1 cellular context compared by ENCODE assay signal in genomic region chr6:44127186-44128019, GRCh38.
TF ChIP-seq lines count a peak whose summit lies in the region.

Gene MRPL14, minus strand, starts transcription at chr6:44127452. Its CDS starts 10,841 bp downstream, at chr6:44116611.
Gene TMEM63B, plus strand, starts transcription at chr6:44127554. Its CDS starts 7,031 bp downstream, at chr6:44134585.

TF ChIP-seq in IMR-90, 13 proteins besides CTCF, POLR2A, EP300 and RAD21:
- no peak for TF ChIP-seq BHLHE40 (IDR thresholded peaks at IDR 0.05; ENCODE audit: low read depth, low read length)
- no peak for TF ChIP-seq FOS (IDR thresholded peaks at IDR 0.05; ENCODE audit: low read depth, low read length)
- TF ChIP-seq SMC3 (IDR thresholded peaks at IDR 0.05; ENCODE audit: low read depth, low read length) = no peak
- no peak for TF ChIP-seq CEBPB (IDR thresholded peaks at IDR 0.05; ENCODE audit: low read depth, low read length)
- no peak for TF ChIP-seq RCOR1 (IDR thresholded peaks at IDR 0.05; ENCODE audit: insufficient replicate concordance, low read length)
- no peak for TF ChIP-seq CHD1 (IDR thresholded peaks at IDR 0.05; ENCODE audit: low read depth, low read length)
- TF ChIP-seq ELK1 (IDR thresholded peaks at IDR 0.05; ENCODE audit: borderline replicate concordance, low read depth, low read length) = no peak
- peak; percentile 70; the same call in 1 of the 2 replicates for TF ChIP-seq MAZ (IDR thresholded peaks at IDR 0.05; ENCODE audit: borderline replicate concordance, low read depth, low read length)
- TF ChIP-seq MAFK (IDR thresholded peaks at IDR 0.05; ENCODE audit: low read depth, low read length) = no peak
- no peak for TF ChIP-seq NFE2L2 (IDR thresholded peaks at IDR 0.05; ENCODE audit: low read depth, low read length)
- 0 out of 2 replicates have a peak, but pooled peaks have one; percentile 32 for TF ChIP-seq MXI1 (IDR thresholded peaks at IDR 0.05; ENCODE audit: borderline replicate concordance, low read depth, low read length)
- TF ChIP-seq USF2 (IDR thresholded peaks at IDR 0.05; ENCODE audit: low read depth, low read length) = peak; percentile 64; the same call in 1 of the 2 replicates
- no peak for TF ChIP-seq RFX5 (IDR thresholded peaks at IDR 0.05; ENCODE audit: low read depth, low read length)
